ENCODE assay signal across 8 cellular contexts in genomic region chr11:122101625-122102291, GRCh38. TPM values are rescaled to one million over a fixed set of nuclear protein-coding genes. Genes with fewer than 3 reads are reported as not detected.
DNase-seq lines count a peak whose midpoint lies in the region; ATAC-seq and TF ChIP-seq lines count a peak whose summit lies in the region.

No MANE protein-coding gene starts in this region.

- peak overlapping the region; percentile 100 for H3K9ac ChIP-seq in mesenchymal stem cell (ENCODE audit: low read length)

- H3K23ac ChIP-seq in mesenchymal stem cell (ENCODE audit: low read length in 2 of 2), result no peak overlapping the region

- H2AK5ac ChIP-seq in mesenchymal stem cell (ENCODE audit: low read length, severe bottlenecking), result no peak overlapping the region

- H4K91ac ChIP-seq in mesenchymal stem cell (ENCODE audit: low read length), result no peak overlapping the region

- H3K4me1 ChIP-seq in mesenchymal stem cell (ENCODE audit: control insufficient read depth, insufficient read depth, low read depth, low read length), result peaks cover 2% of the 10 kb centered on the region

- no peak overlapping the region for H2AFZ ChIP-seq in mesenchymal stem cell (ENCODE audit: low read depth, low read length)

- H3K18ac ChIP-seq in mesenchymal stem cell (ENCODE audit: low read depth in 1 of 2, low read length in 2 of 2), result peak overlapping the region; percentile 5 to 72

- peak overlapping the region; percentile 84 for H3K4me2 ChIP-seq in mesenchymal stem cell (ENCODE audit: low read length, poor library complexity, severe bottlenecking)

- peak; percentile 61 for TF ChIP-seq CTCF in epithelial cell of esophagus (IDR thresholded peaks at IDR 0.05; ENCODE audit: insufficient read depth, low read depth, low read length, missing control alignments)

- H2BK12ac ChIP-seq in mesenchymal stem cell (ENCODE audit: low read length in 2 of 2), result peak overlapping the region in 1 of 2 experiments; percentile 19

- peak overlapping the region; percentile 76 for H2BK5ac ChIP-seq in mesenchymal stem cell (ENCODE audit: low read depth, low read length, poor library complexity, severe bottlenecking)

- peak overlapping the region; percentile 61 for H4K8ac ChIP-seq in mesenchymal stem cell (ENCODE audit: low read length)

- DNase-seq in C1 segment of cervical spinal cord (lab: John Stamatoyannopoulos, UW), result peak in 13 of 14 donors; percentile 7 to 88 (median 71)
- DNase-seq in NCI-H82 treated with DMSO at 0.1 percent for 48 hours (lab: John Stamatoyannopoulos, UW; ENCODE audit: unreplicated experiment), result peak; percentile 7
- DNase-seq in epithelial cell of esophagus (ENCODE audit: low read depth), result peak; percentile 78
- peak; percentile 89 for DNase-seq in mesenchymal stem cell
- DNase-seq in ureter (ENCODE audit: low spot score), result peak; percentile 68
- no peak for DNase-seq in UCSD-AML1 (lab: John Stamatoyannopoulos, UW; ENCODE audit: unreplicated experiment)

- H3K4ac ChIP-seq in mesenchymal stem cell (ENCODE audit: low read depth in 1 of 2, low read length in 2 of 2), result peak overlapping the region in 1 of 2 experiments; percentile 44

- peak overlapping the region; percentile 54 for H2BK15ac ChIP-seq in mesenchymal stem cell (ENCODE audit: low read depth, poor library complexity, severe bottlenecking)

- peaks cover 3% of the 10 kb centered on the region for H3K79me1 ChIP-seq in mesenchymal stem cell (replicated peaks; ENCODE audit: low read length, poor library complexity, severe bottlenecking)

- ATAC-seq in HG02759 (IDR thresholded peaks at IDR 0.05; ENCODE audit: unreplicated experiment) (no peak), GM18873 (IDR thresholded peaks at IDR 0.05; ENCODE audit: low FRiP score, unreplicated experiment) (no peak)

- H3K36me3 ChIP-seq in mesenchymal stem cell (ENCODE audit: control insufficient read depth in 1 of 2, insufficient read depth in 2 of 2, low read depth in 1 of 2, low read length in 2 of 2), result peaks cover 0 to 56% of the 10 kb centered on the region in 2 experiments

- H3K9me3 ChIP-seq in mesenchymal stem cell (ENCODE audit: control insufficient read depth, low read length), result no peaks in the 10 kb centered on the region

- H3K4me3 ChIP-seq in epithelial cell of esophagus (ENCODE audit: low read length) (peak overlapping the region; percentile 72), mesenchymal stem cell (ENCODE audit: insufficient read depth in 1 of 2, low read depth in 1 of 2, low read length in 2 of 2) (peak overlapping the region in 1 of 2 experiments; percentile 97)

- no peaks in the 10 kb centered on the region for H3K27me3 ChIP-seq in mesenchymal stem cell (ENCODE audit: control insufficient read depth in 1 of 2, insufficient read depth in 1 of 2, low read length in 2 of 2)

- H3K14ac ChIP-seq in mesenchymal stem cell (ENCODE audit: low read length in 2 of 2), result no peak overlapping the region

- peak overlapping the region; percentile 92 for H3K27ac ChIP-seq in mesenchymal stem cell (ENCODE audit: low read length, poor library complexity, severe bottlenecking)

- WGBS in mesenchymal stem cell, result 3% methylated on average over 13 of the region's 13 CpGs

- H2BK120ac ChIP-seq in mesenchymal stem cell (ENCODE audit: low read depth, low read length), result peak overlapping the region; percentile 50

RNA-seq across cellular contexts. Expression of gene BLID, which starts 14.3 kb away (rescaled TPM):
- not detected for polyA plus RNA-seq in mesenchymal stem cell (2013, experiment 1 of 2)
- polyA plus RNA-seq in mesenchymal stem cell (2013, experiment 2 of 2), result not detected
- 2.6 TPM for total RNA-seq in ureter
